In the genomic region with DNA sequence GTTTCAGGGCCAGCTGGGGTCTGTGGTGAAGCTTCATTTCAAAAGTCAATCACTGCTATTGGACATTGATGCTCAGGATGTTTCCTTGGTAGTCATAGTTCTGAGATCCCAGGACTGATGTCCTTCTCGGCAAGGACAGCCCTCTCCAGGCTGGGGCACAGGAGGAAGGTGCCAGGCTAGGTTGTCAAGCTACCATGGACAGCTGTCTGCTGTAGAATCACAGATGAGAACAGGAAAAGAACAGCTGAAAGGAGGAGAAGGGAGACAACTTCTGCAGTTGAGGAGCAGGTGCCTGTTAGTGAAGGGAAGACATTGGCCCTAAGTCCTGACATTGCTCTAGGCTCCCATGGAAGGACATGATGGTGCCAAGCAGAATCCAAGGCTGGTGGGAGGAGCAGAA, we compare ENCODE assay signal across 9 cellular contexts. TPM values are rescaled to one million over a fixed set of nuclear protein-coding genes. Genes with fewer than 3 reads are reported as not detected.
"Had no signal": no experiment of that assay in that cellular context is flagged by ENCODE, and none has a peak within 500 bp of the region (broad histone marks: within the 10 kb centered on the region; RNA-seq: fewer than 3 reads in every experiment).

No MANE protein-coding gene starts in this region.

- H2AFZ ChIP-seq: GM23338 had no signal

- DNase-seq: H9, HCEC 1CT, HFFc6 had no signal

- H3K4me2 ChIP-seq: GM23338 had no signal

- ATAC-seq: GM23338, HepG2, K562 had no signal

- H3K4me3 ChIP-seq: GM23338, K562 had no signal

- H3K27ac ChIP-seq: HL-60 had no signal

RNA-seq across cellular contexts. Expression of a gene that starts 58.0 kb away (rescaled TPM):
- total RNA-seq: GM23338, H1, H9, HepG2, HFFc6 had no signal
- polyA plus RNA-seq: GM23338, H1, HepG2, IgD-negative memory B cell had no signal
